Comparison of ENCODE assay signal across 8 cellular contexts in genomic region chr4:174283507-174284180, GRCh38. TPM values are rescaled to one million over a fixed set of nuclear protein-coding genes. Genes with fewer than 3 reads are reported as not detected.
DNase-seq lines count a peak whose midpoint lies in the region; ATAC-seq and TF ChIP-seq lines count a peak whose summit lies in the region.

TSS of gene CEP44 (plus strand) at chr4:174283911. CDS start at chr4:174299122, 15,211 bp downstream.
A gene with protein sequence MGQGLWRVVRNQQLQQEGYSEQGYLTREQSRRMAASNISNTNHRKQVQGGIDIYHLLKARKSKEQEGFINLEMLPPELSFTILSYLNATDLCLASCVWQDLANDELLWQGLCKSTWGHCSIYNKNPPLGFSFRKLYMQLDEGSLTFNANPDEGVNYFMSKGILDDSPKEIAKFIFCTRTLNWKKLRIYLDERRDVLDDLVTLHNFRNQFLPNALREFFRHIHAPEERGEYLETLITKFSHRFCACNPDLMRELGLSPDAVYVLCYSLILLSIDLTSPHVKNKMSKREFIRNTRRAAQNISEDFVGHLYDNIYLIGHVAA (minus strand): TSS chr4:174283667. CDS start chr4:174263092, 20,575 bp downstream.

- POLR2A ChIA-PET in GM10248 (lab: Yijun Ruan, JAX): no interaction called here

- peaks cover 0 to 47% (median 31%) of the 10 kb centered on the region in 12 donors for H3K4me1 ChIP-seq in heart left ventricle
- peaks cover 0 to 51% (median 18%) of the 10 kb centered on the region in 4 donors for H3K4me1 ChIP-seq in transverse colon

- H3K27me3 Mint-ChIP-seq in activated naive CD8-positive, alpha-beta T cell treated with anti-CD3 and anti-CD28 coated beads, Interleukin-2, amount 50 U/mL, for 24 hours: no peaks in the 10 kb centered on the region

- ATAC-seq in HG02571 (IDR thresholded peaks at IDR 0.05; ENCODE audit: unreplicated experiment): peak; percentile 67
- ATAC-seq in activated naive CD8-positive, alpha-beta T cell treated with anti-CD3 and anti-CD28 coated beads, Interleukin-2, amount 50 U/mL, for 24 hours: peak; percentile 73
- peak; percentile 82 to 89 (median 87) for ATAC-seq in heart left ventricle

- H3K27ac ChIP-seq in heart left ventricle (peak within 1 kb of the TSS; percentile 93 to 99 (median 96)), transverse colon (peak within 1 kb of the TSS; percentile 92 to 99 (median 96))

- peaks cover 14% of the 10 kb centered on the region for H3K36me3 Mint-ChIP-seq in activated naive CD8-positive, alpha-beta T cell treated with anti-CD3 and anti-CD28 coated beads, Interleukin-2, amount 50 U/mL, for 24 hours (ENCODE audit: low read depth)

- peak within 1 kb of the TSS; percentile 99 for H3K27ac Mint-ChIP-seq in activated naive CD8-positive, alpha-beta T cell treated with anti-CD3 and anti-CD28 coated beads, Interleukin-2, amount 50 U/mL, for 24 hours

- intact Hi-C loops in heart left ventricle (cut with DNase I) (no loop called here), transverse colon (cut with DNase I; ENCODE audit: low total_unique reads) (no loop called here)

- H3K4me1 Mint-ChIP-seq in activated naive CD8-positive, alpha-beta T cell treated with anti-CD3 and anti-CD28 coated beads, Interleukin-2, amount 50 U/mL, for 24 hours: peaks cover 58% of the 10 kb centered on the region

- TF ChIP-seq CTCF in GM10248 (IDR thresholded peaks at IDR 0.05; ENCODE audit: control extremely low read depth, extremely low read depth, low read depth, missing control alignments): no peak
- TF ChIP-seq CTCF in NB4 (IDR thresholded peaks at IDR 0.05; ENCODE audit: low read depth, low read length): no peak
- TF ChIP-seq CTCF in heart left ventricle (IDR thresholded peaks at IDR 0.05): peak in 1 of 12 donors; percentile 13
- TF ChIP-seq CTCF in transverse colon (IDR thresholded peaks at IDR 0.05): no peak

- H3K4me3 Mint-ChIP-seq in activated naive CD8-positive, alpha-beta T cell treated with anti-CD3 and anti-CD28 coated beads, Interleukin-2, amount 50 U/mL, for 24 hours: peak within 1 kb of the TSS; percentile 99

- in situ Hi-C loops in transverse colon (cut with MboI; ENCODE audit: low pct_ligation_motif_present in 1 of 4, low pct_unique_long_range_greater_than_20kb in 1 of 4, low sequenced_read_pairs in 3 of 4): no loop called here

- TF ChIP-seq EP300 in transverse colon (IDR thresholded peaks at IDR 0.05; ENCODE audit: low read depth): no peak

- H3K4me3 ChIP-seq in NB4 (ENCODE audit: low read depth, low read length) (peak within 1 kb of the TSS; percentile 98), heart left ventricle (peak within 1 kb of the TSS; percentile 40 to 94 (median 74)), transverse colon (peak within 1 kb of the TSS; percentile 59 to 82 (median 76))

- peak; percentile 58 for DNase-seq in GM10248 (ENCODE audit: extremely low spot score)
- DNase-seq in NB4 (ENCODE audit: low read depth): peak; percentile 80
- peak; percentile 71 for DNase-seq in SW480 (ENCODE audit: low spot score)
- peak; percentile 70 for DNase-seq in activated naive CD8-positive, alpha-beta T cell treated with anti-CD3 and anti-CD28 coated beads, Interleukin-2, amount 50 U/mL, for 24 hours
- peak; percentile 54 to 80 (median 68) for DNase-seq in heart left ventricle
- DNase-seq in pons (ENCODE audit: low spot score): peak; percentile 90
- DNase-seq in transverse colon: peak; percentile 72

- 0 to 1% (median 1%) methylated on average over 38 to 39 of the region's 39 CpGs for WGBS in heart left ventricle, 4 donors
- 0% methylated on average over 1 to 38 of the region's 39 CpGs for WGBS in transverse colon (ENCODE audit: low coverage in 1 of 2), 2 donors

- peaks cover 7% of the 10 kb centered on the region for H3K9me3 Mint-ChIP-seq in activated naive CD8-positive, alpha-beta T cell treated with anti-CD3 and anti-CD28 coated beads, Interleukin-2, amount 50 U/mL, for 24 hours

- CTCF ChIA-PET in GM10248 (lab: Yijun Ruan, JAX): interaction anchor here (0.9 to 1.5 kb wide), 6 partner anchors 14 to 61 kb away, joined by 3 to 5 read pairs (median 4); no protein-coding TSS in a partner anchor

- peaks cover 0 to 8% (median 0%) of the 10 kb centered on the region in 12 donors for H3K9me3 ChIP-seq in heart left ventricle
- peaks cover 0 to 8% of the 10 kb centered on the region in 2 donors for H3K9me3 ChIP-seq in transverse colon

- TF ChIP-seq POLR2A in NB4 (IDR thresholded peaks at IDR 0.05; ENCODE audit: extremely low read depth, insufficient read length) (peak; percentile 59), heart left ventricle (IDR thresholded peaks at IDR 0.05) (peak in 1 of 2 donors; percentile 17), transverse colon (IDR thresholded peaks at IDR 0.05) (peak; percentile 50)

- no peaks in the 10 kb centered on the region for H3K36me3 ChIP-seq in heart left ventricle
- no peaks in the 10 kb centered on the region for H3K36me3 ChIP-seq in transverse colon

- H3K27me3 ChIP-seq in heart left ventricle (no peaks in the 10 kb centered on the region), transverse colon (no peaks in the 10 kb centered on the region)

RNA-seq across cellular contexts. Expression of gene CEP44, which starts in this region (rescaled TPM):
- total RNA-seq in heart left ventricle (10 to 100 TPM in 4 of 9 donors, 1 to 10 TPM in 5; 5.2 to 17.6 (median 9.7) TPM), transverse colon (10 to 100 TPM; 13.5 to 40.6 (median 24.4) TPM)
- 1 to 10 TPM; 6.0 to 6.9 TPM for polyA plus RNA-seq in heart left ventricle

RNA-seq across cellular contexts. Expression of the second gene that starts in this region (rescaled TPM):
- total RNA-seq in heart left ventricle (10 to 100 TPM; 21.8 to 38.5 (median 25.9) TPM), transverse colon (10 to 100 TPM; 30.1 to 45.3 (median 37.1) TPM)
- 10 to 100 TPM; 14.3 to 33.0 TPM for polyA plus RNA-seq in heart left ventricle

Comparison
In these comparisons a context has a peak if more than half of its experiments do, and no peak if none do; other contexts are left out.
1. Peak in every context shown above with its lines: DNase-seq, ATAC-seq, H3K4me3 ChIP-seq and H3K27ac ChIP-seq.